In the genomic region with DNA sequence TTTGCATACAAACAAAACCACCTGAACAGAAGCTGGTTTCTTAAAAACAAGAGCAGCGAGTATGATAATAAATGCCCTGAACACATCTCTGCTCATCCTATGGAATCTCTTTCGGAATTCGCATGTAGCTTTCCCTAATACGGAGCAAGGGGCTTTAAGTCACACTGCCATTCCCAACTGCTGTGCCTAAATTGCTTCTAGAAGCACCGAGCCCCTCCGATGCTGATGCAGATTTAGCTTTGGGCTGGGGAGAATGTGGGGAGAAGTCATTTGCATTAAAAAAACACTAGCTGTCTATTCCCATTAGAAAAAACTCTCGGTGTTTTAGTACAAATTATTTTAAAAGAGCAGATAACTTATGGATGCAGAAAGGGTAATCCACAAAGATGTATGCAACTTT, we compare ENCODE assay signal across 22 cellular contexts.
"Had no signal": no experiment of that assay in that cellular context is flagged by ENCODE, and none has a peak within 500 bp of the region (broad histone marks: within the 10 kb centered on the region; RNA-seq: fewer than 3 reads in every experiment).

No MANE protein-coding gene starts in this region.

- H3K4me1 ChIP-seq: gastrocnemius medialis, lower lobe of right lung, prostate gland, right atrium auricular region, thyroid gland had no signal

- H3K4me2 ChIP-seq: smooth muscle cell had no signal

- H3K27ac ChIP-seq: gastrocnemius medialis, heart left ventricle, lower lobe of right lung, neutrophil, pancreas, prostate gland, right atrium auricular region, thyroid gland had no signal

- H3K4me3 ChIP-seq: gastrocnemius medialis, heart left ventricle, lower lobe of right lung, pancreas, prostate gland, right atrium auricular region, smooth muscle cell, thyroid gland had no signal

- H3K9me3 Mint-ChIP-seq: effector memory CD8-positive, alpha-beta T cell; natural killer cell had no signal

- H3K27ac Mint-ChIP-seq: effector memory CD8-positive, alpha-beta T cell; natural killer cell; stimulated activated naive CD8-positive, alpha-beta T cell treated with anti-CD3 and anti-CD28 coated beads, Interleukin-15, amount 100 ng/mL, for 72 hours had no signal

- ATAC-seq: effector memory CD8-positive, alpha-beta T cell; gastrocnemius medialis; heart left ventricle; left ventricle myocardium superior; lower lobe of right lung; natural killer cell; pancreas; sciatic nerve; stimulated activated naive CD8-positive, alpha-beta T cell treated with anti-CD3 and anti-CD28 coated beads, Interleukin-15, amount 100 ng/mL, for 72 hours had no signal

- H3K27me3 ChIP-seq: gastrocnemius medialis, heart left ventricle, neutrophil, right atrium auricular region, thyroid gland had no signal

- DNase-seq: cortex of kidney; effector memory CD8-positive, alpha-beta T cell; gastrocnemius medialis; heart left ventricle; hippocampal formation; left ventricle myocardium superior; lower lobe of right lung; natural killer cell; pancreas; stimulated activated CD4-positive, alpha-beta T cell treated with anti-CD3 and anti-CD28 coated beads, Interleukin-12 subunit alpha, Interleukin-12 subunit beta, amount 100 ng/mL, for 4 hours; stimulated activated CD4-positive, alpha-beta T cell treated with anti-CD3 and anti-CD28 coated beads, Interleukin-1b, Interleukin-23, amount 100 ng/mL, for 48 hours; stimulated activated CD4-positive, alpha-beta T cell treated with anti-CD3 and anti-CD28 coated beads, Interleukin-4, amount 100 ng/mL, for 1 hour; stimulated activated CD8-positive, alpha-beta memory T cell treated with anti-CD3 and anti-CD28 coated beads, Interleukin-4, amount 100 ng/mL, for 48 hours; stimulated activated naive CD4-positive, alpha-beta T cell; stimulated activated naive CD8-positive, alpha-beta T cell treated with anti-CD3 and anti-CD28 coated beads, Interleukin-15, amount 100 ng/mL, for 72 hours; thyroid gland; trophoblast cell had no signal

- H3K9me3 ChIP-seq: gastrocnemius medialis, heart left ventricle, lower lobe of right lung, neutrophil, pancreas, prostate gland, right atrium auricular region, thyroid gland had no signal

- H3K36me3 Mint-ChIP-seq: natural killer cell had no signal

- H3K4me3 Mint-ChIP-seq: effector memory CD8-positive, alpha-beta T cell; natural killer cell; stimulated activated naive CD8-positive, alpha-beta T cell treated with anti-CD3 and anti-CD28 coated beads, Interleukin-15, amount 100 ng/mL, for 72 hours had no signal

- H3K36me3 ChIP-seq: gastrocnemius medialis, heart left ventricle, lower lobe of right lung, neutrophil, pancreas, prostate gland, right atrium auricular region, thyroid gland had no signal

- H3K4me1 Mint-ChIP-seq: natural killer cell; stimulated activated naive CD8-positive, alpha-beta T cell treated with anti-CD3 and anti-CD28 coated beads, Interleukin-15, amount 100 ng/mL, for 72 hours had no signal
